Comparison of ENCODE assay signal across 20 cellular contexts in genomic region chr6:139635401-139636130, GRCh38.
DNase-seq lines count a peak whose midpoint lies in the region; FAIRE-seq and TF ChIP-seq lines count a peak whose summit lies in the region.
"Had no signal": no experiment of that assay in that cellular context is flagged by ENCODE, and none has a peak within 500 bp of the region (broad histone marks: within the 10 kb centered on the region; RNA-seq: fewer than 3 reads in every experiment).

No MANE protein-coding gene starts in this region.

- no TSS peak for BruUV-seq in MCF 10A (replicated peaks; lab: Mats Ljungman, UMichigan)

- peak; percentile 26 for DNase-seq in MCF 10A (ENCODE audit: unreplicated experiment)
- DNase-seq in breast epithelium (ENCODE audit: low spot score in 2 of 2): no peak
- DNase-seq in epithelial cell of esophagus (ENCODE audit: low read depth): peak; percentile 88
- DNase-seq in kidney: peak; percentile 43
- DNase-seq in BE2C: no peak
- no peak for DNase-seq in head of caudate nucleus
- no peak for DNase-seq in NCI-H2029 treated with DMSO at 0.1 percent for 48 hours (lab: John Stamatoyannopoulos, UW)
- DNase-seq in kidney glomerular epithelial cell (lab: John Stamatoyannopoulos, UW): no peak
- DNase-seq: DMS153, DND-41, H7, Kasumi-1, NCI-H1105 treated with DMSO at 0.1 percent for 48 hours, NCI-H2029, NCI-H2227 treated with DMSO at 0.1 percent for 48 hours, NCI-H526 treated with DMSO at 0.1 percent for 48 hours, SIG-M5, SK-N-SH had no signal

- no peak overlapping the region for H3K4me3 Mint-ChIP-seq in MCF 10A (ENCODE audit: unreplicated experiment)

- H3K27me3 Mint-ChIP-seq in MCF 10A (ENCODE audit: insufficient read depth, unreplicated experiment): no peaks in the 10 kb centered on the region

- H3K36me3 ChIP-seq in breast epithelium (no peaks in the 10 kb centered on the region), kidney (ENCODE audit: control insufficient read depth in 1 of 2, insufficient read depth in 2 of 2, low read length in 2 of 2) (no peaks in the 10 kb centered on the region), BE2C (no peaks in the 10 kb centered on the region)

- TF ChIP-seq POLR2A in breast epithelium (IDR thresholded peaks at IDR 0.05): no peak

- H3K9me3 Mint-ChIP-seq in MCF 10A (ENCODE audit: unreplicated experiment): no peaks in the 10 kb centered on the region

- no peak for FAIRE-seq in kidney (lab: Jason Lieb, UNC)
- FAIRE-seq: HepG2 had no signal

- no peak overlapping the region for H3K27ac Mint-ChIP-seq in MCF 10A (ENCODE audit: low read depth, unreplicated experiment)

- no peaks in the 10 kb centered on the region for H3K4me1 Mint-ChIP-seq in MCF 10A (ENCODE audit: insufficient read depth, unreplicated experiment)

- H3K9me3 ChIP-seq in breast epithelium: no peaks in the 10 kb centered on the region
- no peaks in the 10 kb centered on the region for H3K9me3 ChIP-seq in kidney (ENCODE audit: control insufficient read depth in 1 of 2, low read length in 2 of 2)
- no peaks in the 10 kb centered on the region; the same call in 1 of the 2 replicates for H3K9me3 ChIP-seq in BE2C

- H3K27me3 ChIP-seq in breast epithelium (no peaks in the 10 kb centered on the region), BE2C (no peaks in the 10 kb centered on the region)

- no peak overlapping the region for H3K4me3 ChIP-seq in breast epithelium
- H3K4me3 ChIP-seq in epithelial cell of esophagus (ENCODE audit: low read length): no peak overlapping the region
- H3K4me3 ChIP-seq in kidney (ENCODE audit: low read length in 2 of 2): no peak overlapping the region
- H3K4me3 ChIP-seq in BE2C (ENCODE audit: low read depth, low read length): no peak overlapping the region

- H3K4me1 ChIP-seq in breast epithelium (no peaks in the 10 kb centered on the region), kidney (ENCODE audit: control insufficient read depth in 1 of 2, insufficient read depth in 1 of 2, low read depth in 1 of 2, low read length in 2 of 2) (no peaks in the 10 kb centered on the region), BE2C (no peaks in the 10 kb centered on the region)

- H3K27ac ChIP-seq in breast epithelium: peak overlapping the region in 1 of 2 donors; percentile 34
- no peak overlapping the region for H3K27ac ChIP-seq in kidney (ENCODE audit: low read depth in 2 of 2, low read length in 2 of 2)
- H3K27ac ChIP-seq: 22Rv1 had no signal

- TF ChIP-seq CTCF in MCF 10A (IDR thresholded peaks at IDR 0.05; ENCODE audit: unreplicated experiment): no peak
- TF ChIP-seq CTCF in breast epithelium (IDR thresholded peaks at IDR 0.05): no peak
- TF ChIP-seq CTCF in epithelial cell of esophagus (IDR thresholded peaks at IDR 0.05; ENCODE audit: insufficient read depth, low read depth, low read length, missing control alignments): no peak
- no peak for TF ChIP-seq CTCF in kidney (IDR thresholded peaks at IDR 0.05; ENCODE audit: borderline replicate concordance, extremely low read depth, insufficient read depth)
- no peak for TF ChIP-seq CTCF in BE2C (IDR thresholded peaks at IDR 0.05; ENCODE audit: low read depth, low read length)

- no peak overlapping the region for H3K9ac ChIP-seq in kidney (ENCODE audit: low read length in 2 of 2)
- H3K9ac ChIP-seq: SK-N-SH had no signal

- CTCF ChIA-PET in MCF 10A (lab: Yijun Ruan, JAX): interaction anchor here (0.6 kb wide), 1 partner anchor 125 kb away, joined by 3 read pairs; no protein-coding TSS in a partner anchor

- intact Hi-C loops in MCF 10A (cut with micrococcal nuclease) (no loop called here), breast epithelium (cut with DNase I; ENCODE audit: low total_unique reads) (no loop called here), kidney (cut with DNase I) (no loop called here), head of caudate nucleus (cut with DNase I) (no loop called here)

- POLR2A ChIA-PET in MCF 10A (lab: Yijun Ruan, JAX): interaction anchor here (0.6 to 1.4 kb wide), 6 partner anchors 51 to 762 kb away, joined by 3 to 10 read pairs (median 3); partner anchors contain the start of gene CITED2

- H3K36me3 Mint-ChIP-seq in MCF 10A (ENCODE audit: insufficient read depth, unreplicated experiment): no peaks in the 10 kb centered on the region

Comparison
In these comparisons a context has a peak if more than half of its experiments do, and no peak if none do; other contexts are left out.
1. DNase-seq: peak in MCF 10A (single experiment), epithelial cell of esophagus (single experiment) and kidney (single experiment); none in breast epithelium (0 of 2), BE2C (single experiment), head of caudate nucleus (0 of 42), NCI-H2029 treated with DMSO at 0.1 percent for 48 hours (single experiment) and kidney glomerular epithelial cell (single experiment).